In the genomic region with DNA sequence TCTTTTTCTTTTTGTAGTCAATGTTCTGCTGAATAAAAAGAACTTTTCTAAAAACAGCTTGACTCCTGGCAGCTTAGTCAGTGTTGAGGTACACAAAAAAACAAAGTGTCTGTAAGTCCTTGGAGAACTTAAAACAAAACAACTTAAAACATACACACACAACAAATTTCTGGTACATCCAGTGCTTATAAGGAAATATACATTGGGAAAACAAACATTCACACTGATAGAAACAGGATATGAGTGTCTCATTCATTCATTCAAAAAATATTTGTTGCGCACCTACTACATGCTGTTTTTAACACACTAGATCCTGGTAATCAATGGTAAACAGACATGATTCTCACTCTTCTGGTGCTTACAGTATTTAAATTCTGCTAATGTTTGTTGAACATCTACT, we compare ENCODE assay signal across 1 cellular context.
TF ChIP-seq lines count a peak whose summit lies in the region.

No MANE protein-coding gene starts in this region.

TF ChIP-seq in endothelial cell of umbilical vein, 7 proteins besides CTCF, POLR2A, EP300 and RAD21:
- TF ChIP-seq JUN (IDR thresholded peaks at IDR 0.05; ENCODE audit: borderline replicate concordance, insufficient read depth, insufficient read length, low read depth) (peak; percentile 56), POLR2AphosphoS5 (IDR thresholded peaks at IDR 0.05; ENCODE audit: insufficient read depth, low read depth, low read length) (peak; percentile 34), EZH2 (IDR thresholded peaks at IDR 0.05; ENCODE audit: borderline replicate concordance, low read depth, low read length, severe bottlenecking) (no peak), FOS (IDR thresholded peaks at IDR 0.05; ENCODE audit: borderline replicate concordance, insufficient read depth, low read length) (peak; percentile 39)
